ENCODE assay signal across 1 cellular context in the genomic region with DNA sequence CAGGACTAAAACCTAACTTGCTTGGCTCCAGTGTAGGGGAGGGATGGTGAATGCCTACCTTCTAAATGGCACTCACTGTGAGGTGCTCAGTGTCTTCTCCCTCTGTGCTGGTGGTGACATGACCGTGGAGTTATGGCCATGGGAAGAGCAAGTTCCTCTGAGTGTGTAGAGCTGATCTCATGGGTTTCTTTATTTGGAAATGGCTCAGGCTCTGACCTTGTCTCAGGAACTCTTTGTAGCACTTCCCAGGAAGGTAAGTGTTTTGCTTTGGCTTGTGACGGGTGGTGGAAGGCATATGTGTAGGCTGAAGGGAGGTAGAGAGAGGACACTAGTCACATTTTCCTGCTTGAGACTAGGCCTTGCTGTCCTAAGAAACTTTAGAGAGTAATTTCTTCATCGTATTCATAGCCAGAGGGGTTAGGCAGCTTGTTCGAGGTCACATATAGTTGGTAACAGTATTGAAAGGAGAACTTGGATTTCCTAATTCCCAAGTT.
TF ChIP-seq lines count a peak whose summit lies in the region.

No MANE protein-coding gene starts in this region.

TF ChIP-seq in GM12878, 131 proteins besides CTCF, POLR2A, EP300 and RAD21 (continued from another document):
- TF ChIP-seq, protein P1, sequence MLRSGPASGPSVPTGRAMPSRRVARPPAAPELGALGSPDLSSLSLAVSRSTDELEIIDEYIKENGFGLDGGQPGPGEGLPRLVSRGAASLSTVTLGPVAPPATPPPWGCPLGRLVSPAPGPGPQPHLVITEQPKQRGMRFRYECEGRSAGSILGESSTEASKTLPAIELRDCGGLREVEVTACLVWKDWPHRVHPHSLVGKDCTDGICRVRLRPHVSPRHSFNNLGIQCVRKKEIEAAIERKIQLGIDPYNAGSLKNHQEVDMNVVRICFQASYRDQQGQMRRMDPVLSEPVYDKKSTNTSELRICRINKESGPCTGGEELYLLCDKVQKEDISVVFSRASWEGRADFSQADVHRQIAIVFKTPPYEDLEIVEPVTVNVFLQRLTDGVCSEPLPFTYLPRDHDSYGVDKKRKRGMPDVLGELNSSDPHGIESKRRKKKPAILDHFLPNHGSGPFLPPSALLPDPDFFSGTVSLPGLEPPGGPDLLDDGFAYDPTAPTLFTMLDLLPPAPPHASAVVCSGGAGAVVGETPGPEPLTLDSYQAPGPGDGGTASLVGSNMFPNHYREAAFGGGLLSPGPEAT (IDR thresholded peaks at IDR 0.05; ENCODE audit: low read depth): no peak
- TF ChIP-seq, protein P2, sequence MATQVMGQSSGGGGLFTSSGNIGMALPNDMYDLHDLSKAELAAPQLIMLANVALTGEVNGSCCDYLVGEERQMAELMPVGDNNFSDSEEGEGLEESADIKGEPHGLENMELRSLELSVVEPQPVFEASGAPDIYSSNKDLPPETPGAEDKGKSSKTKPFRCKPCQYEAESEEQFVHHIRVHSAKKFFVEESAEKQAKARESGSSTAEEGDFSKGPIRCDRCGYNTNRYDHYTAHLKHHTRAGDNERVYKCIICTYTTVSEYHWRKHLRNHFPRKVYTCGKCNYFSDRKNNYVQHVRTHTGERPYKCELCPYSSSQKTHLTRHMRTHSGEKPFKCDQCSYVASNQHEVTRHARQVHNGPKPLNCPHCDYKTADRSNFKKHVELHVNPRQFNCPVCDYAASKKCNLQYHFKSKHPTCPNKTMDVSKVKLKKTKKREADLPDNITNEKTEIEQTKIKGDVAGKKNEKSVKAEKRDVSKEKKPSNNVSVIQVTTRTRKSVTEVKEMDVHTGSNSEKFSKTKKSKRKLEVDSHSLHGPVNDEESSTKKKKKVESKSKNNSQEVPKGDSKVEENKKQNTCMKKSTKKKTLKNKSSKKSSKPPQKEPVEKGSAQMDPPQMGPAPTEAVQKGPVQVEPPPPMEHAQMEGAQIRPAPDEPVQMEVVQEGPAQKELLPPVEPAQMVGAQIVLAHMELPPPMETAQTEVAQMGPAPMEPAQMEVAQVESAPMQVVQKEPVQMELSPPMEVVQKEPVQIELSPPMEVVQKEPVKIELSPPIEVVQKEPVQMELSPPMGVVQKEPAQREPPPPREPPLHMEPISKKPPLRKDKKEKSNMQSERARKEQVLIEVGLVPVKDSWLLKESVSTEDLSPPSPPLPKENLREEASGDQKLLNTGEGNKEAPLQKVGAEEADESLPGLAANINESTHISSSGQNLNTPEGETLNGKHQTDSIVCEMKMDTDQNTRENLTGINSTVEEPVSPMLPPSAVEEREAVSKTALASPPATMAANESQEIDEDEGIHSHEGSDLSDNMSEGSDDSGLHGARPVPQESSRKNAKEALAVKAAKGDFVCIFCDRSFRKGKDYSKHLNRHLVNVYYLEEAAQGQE (IDR thresholded peaks at IDR 0.05; ENCODE audit: low read depth, low read length): no peak
